1 cellular context compared by ENCODE assay signal in the genomic region with DNA sequence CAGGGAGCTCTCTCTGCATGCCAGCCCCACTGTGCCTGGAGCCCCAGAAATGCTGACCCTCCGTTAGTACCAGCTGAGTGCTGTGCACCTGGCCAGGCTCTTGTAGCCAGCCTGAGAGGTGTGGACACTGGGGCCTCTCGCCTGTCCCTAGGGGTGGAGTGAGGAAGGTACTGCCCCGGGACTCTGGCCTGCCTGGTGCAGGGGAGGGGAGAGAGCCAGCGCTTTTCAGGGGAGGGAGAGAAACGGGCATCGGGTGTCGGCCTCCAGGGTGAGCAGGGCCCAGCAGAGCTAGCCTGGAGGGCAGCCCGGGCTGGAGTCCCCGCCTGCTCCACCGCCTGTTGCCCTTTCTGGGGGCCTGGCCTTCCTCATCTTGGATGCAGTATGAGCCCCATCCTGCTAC.
TF ChIP-seq lines count a peak whose summit lies in the region.

No MANE protein-coding gene starts in this region.

TF ChIP-seq in H1, 55 proteins besides CTCF, POLR2A, EP300 and RAD21:
- TF ChIP-seq NANOG (IDR thresholded peaks at IDR 0.05; ENCODE audit: insufficient read depth, low read depth, low read length, poor library complexity, severe bottlenecking) (no peak), CEBPB (IDR thresholded peaks at IDR 0.05; ENCODE audit: low read depth, low read length) (no peak), NRF1 (IDR thresholded peaks at IDR 0.05; ENCODE audit: low read depth, low read length) (no peak), RBBP5 (IDR thresholded peaks at IDR 0.05; ENCODE audit: borderline replicate concordance, low read depth, low read length) (no peak), RFX5 (IDR thresholded peaks at IDR 0.05; ENCODE audit: borderline replicate concordance, low read depth, low read length) (no peak), SRF (IDR thresholded peaks at IDR 0.05; ENCODE audit: low read depth, low read length) (no peak), CHD7 (IDR thresholded peaks at IDR 0.05; ENCODE audit: insufficient replicate concordance, low read length) (no peak), CHD2 (IDR thresholded peaks at IDR 0.05; ENCODE audit: low read length) (no peak), HDAC2 (IDR thresholded peaks at IDR 0.05; ENCODE audit: borderline replicate concordance in 1 of 2, low read depth in 2 of 2, low read length in 2 of 2) (no peak), SP2 (IDR thresholded peaks at IDR 0.05; ENCODE audit: low read length) (no peak), CTBP2 (IDR thresholded peaks at IDR 0.05; ENCODE audit: borderline replicate concordance, insufficient read depth, insufficient read length, low read length) (no peak), EGR1 (IDR thresholded peaks at IDR 0.05; ENCODE audit: borderline replicate concordance, low read depth, low read length) (no peak), ZNF274 (IDR thresholded peaks at IDR 0.05; ENCODE audit: borderline replicate concordance, extremely low read depth, low read length) (no peak), POU5F1 (IDR thresholded peaks at IDR 0.05; ENCODE audit: low read depth, low read length) (no peak), SAP30 (IDR thresholded peaks at IDR 0.05; ENCODE audit: insufficient read depth, insufficient replicate concordance, low read length) (no peak), KDM5A (IDR thresholded peaks at IDR 0.05; ENCODE audit: low read length) (no peak)
- TF ChIP-seq, protein P1, sequence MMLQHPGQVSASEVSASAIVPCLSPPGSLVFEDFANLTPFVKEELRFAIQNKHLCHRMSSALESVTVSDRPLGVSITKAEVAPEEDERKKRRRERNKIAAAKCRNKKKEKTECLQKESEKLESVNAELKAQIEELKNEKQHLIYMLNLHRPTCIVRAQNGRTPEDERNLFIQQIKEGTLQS (IDR thresholded peaks at IDR 0.05; ENCODE audit: insufficient read depth, low read depth, low read length): no peak
